Comparison of ENCODE assay signal across 25 cellular contexts in the genomic region with DNA sequence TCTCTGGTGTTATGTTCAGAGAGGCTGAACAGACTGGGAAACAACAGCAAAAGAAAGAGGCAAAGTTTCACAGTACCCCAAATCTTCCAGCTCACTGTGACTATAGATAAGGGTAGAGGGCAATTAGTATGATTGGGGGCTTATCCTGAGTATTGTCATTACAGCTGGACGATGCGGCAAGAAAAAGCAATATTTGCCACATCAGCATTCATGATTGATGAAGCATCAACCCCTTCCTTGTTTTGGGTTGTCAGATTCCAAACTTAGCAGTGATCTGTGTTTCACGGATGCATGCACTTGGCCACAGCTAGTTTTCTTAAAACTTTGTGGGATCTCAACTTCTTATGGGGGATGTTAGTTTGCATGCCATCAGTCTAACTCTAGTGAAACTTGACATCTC.
DNase-seq lines count a peak whose midpoint lies in the region; ATAC-seq, FAIRE-seq and TF ChIP-seq lines count a peak whose summit lies in the region.
"Had no signal": no experiment of that assay in that cellular context is flagged by ENCODE, and none has a peak within 500 bp of the region (broad histone marks: within the 10 kb centered on the region; RNA-seq: fewer than 3 reads in every experiment).

No MANE protein-coding gene starts in this region.

- H3K27me3 ChIP-seq in HepG2 (ENCODE audit: control insufficient read depth in 1 of 2, insufficient read depth in 2 of 2, low read length in 2 of 2) (no peaks in the 10 kb centered on the region; a peak in 1 of 5 replicates), right lobe of liver (no peaks in the 10 kb centered on the region), IMR-90 (ENCODE audit: control insufficient read depth, insufficient read depth, low read length) (no peaks in the 10 kb centered on the region), K562 (ENCODE audit: control insufficient read depth in 2 of 2, insufficient read depth in 2 of 2, low read length in 2 of 2) (no peaks in the 10 kb centered on the region), mesendoderm (ENCODE audit: insufficient read depth, low read length, poor library complexity) (no peaks in the 10 kb centered on the region)
- H3K27me3 ChIP-seq: BE2C, BLaER1 had no signal

- intact Hi-C loops in HepG2 (cut with micrococcal nuclease; ENCODE audit: unreplicated experiment) (no loop called here), right lobe of liver (cut with DNase I) (no loop called here), IMR-90 (cut with micrococcal nuclease) (no loop called here), K562 (cut with micrococcal nuclease) (no loop called here)

- no peak overlapping the region for H2AK5ac ChIP-seq in IMR-90 (ENCODE audit: low read depth, low read length)
- no peak overlapping the region for H2AK5ac ChIP-seq in mesendoderm (ENCODE audit: low read length)

- no peak overlapping the region for H2AK9ac ChIP-seq in IMR-90 (replicated peaks; ENCODE audit: low read depth, low read length, poor library complexity)

- H3K79me1 ChIP-seq in IMR-90 (ENCODE audit: low read depth in 1 of 2, low read length in 2 of 2) (no peaks in the 10 kb centered on the region), mesendoderm (ENCODE audit: low read length) (no peaks in the 10 kb centered on the region)

- ATAC-seq in HepG2 (no peak), right lobe of liver (no peak), IMR-90 (ENCODE audit: low read depth) (no peak), K562 (no peak), HG03442 (IDR thresholded peaks at IDR 0.05; ENCODE audit: unreplicated experiment) (no peak)
- ATAC-seq: GM12878 had no signal

- H4K8ac ChIP-seq in IMR-90 (ENCODE audit: low read depth in 2 of 2, low read length in 2 of 2) (no peak overlapping the region), mesendoderm (ENCODE audit: low read depth, low read length) (no peak overlapping the region)

- DNase-seq in HepG2 (ENCODE audit: low spot score) (no peak), right lobe of liver (no peak), IMR-90 (no peak), K562 (ENCODE audit: extremely low read depth in 1 of 4, low spot score in 3 of 4) (no peak), mesendoderm (no peak)
- DNase-seq: ACHN; BE2C; C1 segment of cervical spinal cord; CD4-positive, alpha-beta memory T cell; CD4-positive, CD25-positive, alpha-beta regulatory T cell; CD8-positive, alpha-beta memory T cell; COR-L47; DMS 273 treated with DMSO at 0.1 percent for 48 hours; DMS153; DMS53; DMS79; DND-41; EL; GDM1 had no signal

- no peaks in the 10 kb centered on the region for H4K20me1 ChIP-seq in HepG2 (ENCODE audit: insufficient read depth, low read length)
- H4K20me1 ChIP-seq in IMR-90 (ENCODE audit: insufficient read depth, low read length) = no peaks in the 10 kb centered on the region
- no peaks in the 10 kb centered on the region for H4K20me1 ChIP-seq in K562 (replicated peaks; ENCODE audit: control insufficient read depth, insufficient read depth, low read length)
- H4K20me1 ChIP-seq: BLaER1 had no signal

- no peak for TF ChIP-seq POLR2A in HepG2 (IDR thresholded peaks at IDR 0.05; ENCODE audit: insufficient read depth in 1 of 2, low read depth in 2 of 2, low read length in 2 of 2)
- TF ChIP-seq POLR2A in right lobe of liver (IDR thresholded peaks at IDR 0.05) = no peak
- no peak for TF ChIP-seq POLR2A in IMR-90 (IDR thresholded peaks at IDR 0.05; ENCODE audit: low read depth, low read length)
- no peak for TF ChIP-seq POLR2A in K562 (conservative IDR thresholded peaks at IDR 0.05)

- H3K23ac ChIP-seq in IMR-90 (ENCODE audit: low read depth, low read length) (no peak overlapping the region), mesendoderm (ENCODE audit: low read length) (no peak overlapping the region)

- no peak overlapping the region for H2BK15ac ChIP-seq in IMR-90 (ENCODE audit: low read depth, low read length)
- H2BK15ac ChIP-seq in mesendoderm (replicated peaks; ENCODE audit: low read depth) = no peak overlapping the region

- H3K4me2 ChIP-seq in HepG2 (ENCODE audit: low read depth, low read length) = no peak overlapping the region
- H3K4me2 ChIP-seq in IMR-90 (ENCODE audit: low read depth, low read length) = no peak overlapping the region
- H3K4me2 ChIP-seq in K562 (ENCODE audit: insufficient read depth, low read length) = no peak overlapping the region
- no peak overlapping the region for H3K4me2 ChIP-seq in mesendoderm (ENCODE audit: low read length)
- H3K4me2 ChIP-seq: BLaER1 had no signal

- no peak overlapping the region for H3K14ac ChIP-seq in IMR-90 (replicated peaks; ENCODE audit: low read depth, low read length)

- no peak overlapping the region for H2BK20ac ChIP-seq in IMR-90 (ENCODE audit: low read depth, low read length)

- POLR2A ChIA-PET in HepG2 (lab: Yijun Ruan, JAX) (no interaction called here), IMR-90 (lab: Charles Lee; ENCODE audit: unreplicated experiment) (no interaction called here), K562 (lab: Yijun Ruan, JAX) (no interaction called here)

- no peaks in the 10 kb centered on the region for H3K9me3 ChIP-seq in HepG2 (ENCODE audit: low read length)
- no peaks in the 10 kb centered on the region for H3K9me3 ChIP-seq in right lobe of liver
- no peaks in the 10 kb centered on the region; the same call in 1 of the 2 replicates for H3K9me3 ChIP-seq in IMR-90 (ENCODE audit: control insufficient read depth, insufficient read depth, low read length)
- H3K9me3 ChIP-seq in K562 (replicated peaks; ENCODE audit: control insufficient read depth, insufficient read depth, low read depth, low read length) = no peaks in the 10 kb centered on the region
- H3K9me3 ChIP-seq: BE2C, BLaER1 had no signal

- no peak overlapping the region for H3K4ac ChIP-seq in IMR-90 (ENCODE audit: low read depth, low read length)
- H3K4ac ChIP-seq in mesendoderm (ENCODE audit: low read depth, low read length) = no peak overlapping the region

- TF ChIP-seq RAD21 in HepG2 (CRISPR knock-in tag; IDR thresholded peaks at IDR 0.05) (no peak), IMR-90 (IDR thresholded peaks at IDR 0.05; ENCODE audit: low read length) (no peak), K562 (CRISPR knock-in tag; conservative IDR thresholded peaks at IDR 0.05 in 1 of 2, IDR thresholded peaks at IDR 0.05 in 1 of 2) (no peak)

- H2AFZ ChIP-seq in HepG2 (ENCODE audit: low read length) (no peak overlapping the region), IMR-90 (replicated peaks; ENCODE audit: low read length, poor library complexity) (no peak overlapping the region), K562 (ENCODE audit: low read depth, low read length) (no peak overlapping the region)

- H3K36me3 ChIP-seq in HepG2 (replicated peaks in 1 of 2; ENCODE audit: control insufficient read depth in 1 of 2, insufficient read depth in 2 of 2, low read length in 2 of 2) (no peaks in the 10 kb centered on the region), right lobe of liver (no peaks in the 10 kb centered on the region), IMR-90 (ENCODE audit: control insufficient read depth, insufficient read depth, low read length) (no peaks in the 10 kb centered on the region), K562 (ENCODE audit: control insufficient read depth, insufficient read depth, low read length) (no peaks in the 10 kb centered on the region), mesendoderm (ENCODE audit: control insufficient read depth, insufficient read depth, low read length) (no peaks in the 10 kb centered on the region)
- H3K36me3 ChIP-seq: BE2C, BLaER1 had no signal

- CTCF ChIA-PET in HepG2 (lab: Yijun Ruan, JAX; ENCODE audit: low intra/inter-chr PET ratio, low total read pairs) = no interaction called here
- CTCF ChIA-PET in IMR-90 (lab: Yijun Ruan, JAX) = no interaction called here
- CTCF ChIA-PET in K562 (lab: Yijun Ruan, JAX; ENCODE audit: low intra/inter-chr PET ratio) = no interaction called here

- H3K4me1 ChIP-seq in HepG2 (ENCODE audit: insufficient read depth, low read length) (no peaks in the 10 kb centered on the region), right lobe of liver (no peaks in the 10 kb centered on the region), IMR-90 (ENCODE audit: control insufficient read depth, insufficient read depth, low read length) (no peaks in the 10 kb centered on the region), K562 (replicated peaks in 1 of 2; ENCODE audit: control insufficient read depth in 2 of 2, insufficient read depth in 2 of 2, low read length in 2 of 2) (no peaks in the 10 kb centered on the region), mesendoderm (ENCODE audit: control insufficient read depth, low read depth, low read length) (no peaks in the 10 kb centered on the region)
- H3K4me1 ChIP-seq: BE2C, BLaER1 had no signal

- no peaks in the 10 kb centered on the region for H3K9me1 ChIP-seq in IMR-90 (ENCODE audit: insufficient read depth, low read length)
- H3K9me1 ChIP-seq in K562 (ENCODE audit: control insufficient read depth, insufficient read depth, low read length) = no peaks in the 10 kb centered on the region

- TF ChIP-seq EP300 in HepG2 (IDR thresholded peaks at IDR 0.05; ENCODE audit: low read depth in 2 of 2, low read length in 2 of 2) = no peak
- no peak for TF ChIP-seq EP300 in HepG2 (CRISPR knock-in tag; IDR thresholded peaks at IDR 0.05; ENCODE audit: borderline replicate concordance)
- TF ChIP-seq EP300 in K562 (IDR thresholded peaks at IDR 0.05; ENCODE audit: low read length) = no peak

- H2BK5ac ChIP-seq in IMR-90 (ENCODE audit: low read depth, low read length, poor library complexity, severe bottlenecking) (no peak overlapping the region), mesendoderm (ENCODE audit: low read length) (no peak overlapping the region)

- no peak overlapping the region for H3K9ac ChIP-seq in HepG2 (ENCODE audit: insufficient read depth, low read depth, low read length)
- H3K9ac ChIP-seq in IMR-90 (ENCODE audit: low read depth, low read length) = no peak overlapping the region
- no peak overlapping the region for H3K9ac ChIP-seq in K562 (ENCODE audit: insufficient read depth in 1 of 2, low read depth in 2 of 2, low read length in 2 of 2)
- no peak overlapping the region for H3K9ac ChIP-seq in mesendoderm (ENCODE audit: low read length)
- H3K9ac ChIP-seq: BLaER1 had no signal

- TF ChIP-seq CTCF in HepG2 (CRISPR knock-in tag; IDR thresholded peaks at IDR 0.05) (no peak), right lobe of liver (IDR thresholded peaks at IDR 0.05) (no peak), IMR-90 (conservative IDR thresholded peaks at IDR 0.05; ENCODE audit: low read depth, low read length) (no peak), K562 (IDR thresholded peaks at IDR 0.05 in 2 of 3, conservative IDR thresholded peaks at IDR 0.05 in 1 of 3; ENCODE audit: insufficient read depth in 2 of 3, low read depth in 1 of 3, low read length in 3 of 3) (no peak)

- no peak overlapping the region for H3K56ac ChIP-seq in IMR-90 (ENCODE audit: extremely low read depth, insufficient read depth, low read length)
- H3K56ac ChIP-seq in mesendoderm (ENCODE audit: low read length) = no peak overlapping the region

- no peak overlapping the region for H3K27ac ChIP-seq in HepG2 (ENCODE audit: extremely low read length, insufficient read depth, low read length)
- no peak overlapping the region for H3K27ac ChIP-seq in right lobe of liver
- H3K27ac ChIP-seq in IMR-90 (ENCODE audit: insufficient read depth, low read length) = no peak overlapping the region
- no peak overlapping the region for H3K27ac ChIP-seq in K562 (ENCODE audit: extremely low read depth, low read depth, low read length)
- H3K27ac ChIP-seq in mesendoderm (ENCODE audit: low read depth, low read length) = no peak overlapping the region
- H3K27ac ChIP-seq: 22Rv1, BLaER1 had no signal

- dilution Hi-C loops in IMR-90 (cut with HindIII; ENCODE audit: low sequenced_read_pairs, unreplicated experiment) = no loop called here

- no peak overlapping the region for H4K91ac ChIP-seq in IMR-90 (ENCODE audit: insufficient read depth, low read depth, low read length)

- no peak overlapping the region for H3K18ac ChIP-seq in IMR-90 (ENCODE audit: low read depth, low read length)
- no peak overlapping the region for H3K18ac ChIP-seq in mesendoderm (ENCODE audit: low read length)

- WGBS in HepG2 (ENCODE audit: low lambda C conversion rate) = 47% methylated on average over 3 of the region's 3 CpGs
- WGBS in right lobe of liver (ENCODE audit: insufficient coverage, low coverage, low lambda C conversion rate, missing lambda C conversion rate) = 68% methylated on average over 3 of the region's 3 CpGs
- no CpG with 5 or more reads among the region's 3 CpGs for WGBS in IMR-90 (ENCODE audit: extremely low coverage in 2 of 2, insufficient read length in 1 of 2), 2 experiments
- WGBS in K562 (ENCODE audit: insufficient coverage, low coverage, missing lambda C conversion rate) = 4% methylated on average over 3 of the region's 3 CpGs
- no CpG with 5 or more reads among the region's 3 CpGs for WGBS in mesendoderm (ENCODE audit: extremely low coverage, insufficient coverage, low lambda C conversion rate)

- BruUV-seq in HepG2 (replicated peaks; lab: Mats Ljungman, UMichigan) (no TSS peak), IMR-90 (replicated peaks; lab: Mats Ljungman, UMichigan) (no TSS peak), K562 (replicated peaks; lab: Mats Ljungman, UMichigan) (no TSS peak)

- FAIRE-seq in HepG2 (lab: Jason Lieb, UNC) = no peak
- FAIRE-seq in K562 (lab: Jason Lieb, UNC) = no peak
- FAIRE-seq: GM12878, GM12892, GM18507 had no signal

- H3K79me2 ChIP-seq in HepG2 (ENCODE audit: insufficient read depth, low read length) (no peaks in the 10 kb centered on the region), K562 (ENCODE audit: control insufficient read depth, insufficient read depth, low read length) (no peaks in the 10 kb centered on the region), mesendoderm (ENCODE audit: control insufficient read depth, insufficient read depth, low read length) (no peaks in the 10 kb centered on the region)

- no peak overlapping the region for H2BK120ac ChIP-seq in IMR-90 (ENCODE audit: low read depth, low read length)
- H2BK120ac ChIP-seq in mesendoderm (ENCODE audit: low read depth, low read length) = no peak overlapping the region

- no peak overlapping the region for H3K4me3 ChIP-seq in HepG2 (replicated peaks in 1 of 3; ENCODE audit: insufficient read depth in 1 of 3, low read depth in 2 of 3, low read length in 3 of 3)
- H3K4me3 ChIP-seq in right lobe of liver = no peak overlapping the region
- H3K4me3 ChIP-seq in IMR-90 (ENCODE audit: insufficient read depth, low read depth, low read length) = no peak overlapping the region
- H3K4me3 ChIP-seq in K562 = no peak overlapping the region
- no peak overlapping the region for H3K4me3 ChIP-seq in mesendoderm (ENCODE audit: low read length)
- H3K4me3 ChIP-seq: BLaER1, GM12878 had no signal

- in situ Hi-C loops in HepG2 (cut with HindIII; ENCODE audit: extremely low pct_ligation_motif_present, low pct_unique_long_range_greater_than_20kb) = no loop called here
- in situ Hi-C loops in IMR-90 (cut with MboI; ENCODE audit: low sequenced_read_pairs) = no loop called here
- in situ Hi-C loops in K562 (cut with MboI) = no loop called here

- H4K5ac ChIP-seq in IMR-90 (ENCODE audit: low read depth, low read length) (no peak overlapping the region), mesendoderm (ENCODE audit: low read length) (no peak overlapping the region)
